In genomic region chrX:2632533-2633504, GRCh38 we compare ENCODE assay signal across 1 cellular context.
TF ChIP-seq lines count a peak whose summit lies in the region.

No MANE protein-coding gene starts in this region.

TF ChIP-seq in HepG2, 621 proteins besides CTCF, POLR2A, EP300 and RAD21 (continued from another document):
- peak; percentile 50; the same call in 1 of the 2 replicates for TF ChIP-seq MAFF (IDR thresholded peaks at IDR 0.05; ENCODE audit: low read depth, low read length)
- TF ChIP-seq ZNF772 (CRISPR knock-in tag; IDR thresholded peaks at IDR 0.05) = no peak
